Comparison of ENCODE assay signal across 23 cellular contexts in genomic region chr3:177124882-177125281, GRCh38.
DNase-seq lines count a peak whose midpoint lies in the region; ATAC-seq, FAIRE-seq and TF ChIP-seq lines count a peak whose summit lies in the region.
"Had no signal": no experiment of that assay in that cellular context is flagged by ENCODE, and none has a peak within 500 bp of the region (broad histone marks: within the 10 kb centered on the region; RNA-seq: fewer than 3 reads in every experiment).

No MANE protein-coding gene starts in this region.

- H3K4me2 ChIP-seq in GM12878 (ENCODE audit: control insufficient read depth, insufficient read depth), result no peak overlapping the region

- TF ChIP-seq EP300 in GM12878 (IDR thresholded peaks at IDR 0.05; ENCODE audit: borderline replicate concordance in 1 of 2, control insufficient read depth in 1 of 2, low read depth in 2 of 2, low read length in 2 of 2), result no peak

- peaks cover 4% of the 10 kb centered on the region for H3K9me3 Mint-ChIP-seq in activated CD8-positive, alpha-beta T cell treated with anti-CD3 and anti-CD28 coated beads for 36 hours
- H3K9me3 Mint-ChIP-seq in activated CD8-positive, alpha-beta T cell treated with anti-CD3 and anti-CD28 coated beads, Interleukin-2, amount 10 ng/mL, durations not matched to agents 7 days and 5 days (ENCODE audit: insufficient read depth), result peaks cover 24% of the 10 kb centered on the region
- peaks cover 6% of the 10 kb centered on the region for H3K9me3 Mint-ChIP-seq in Calu3 (ENCODE audit: low read depth, unreplicated experiment)

- peaks cover 83% of the 10 kb centered on the region for H3K4me1 Mint-ChIP-seq in activated CD8-positive, alpha-beta T cell treated with anti-CD3 and anti-CD28 coated beads for 36 hours (ENCODE audit: low read depth)
- H3K4me1 Mint-ChIP-seq in activated CD8-positive, alpha-beta T cell treated with anti-CD3 and anti-CD28 coated beads, Interleukin-2, amount 10 ng/mL, durations not matched to agents 7 days and 5 days (ENCODE audit: low read depth), result peaks cover 24% of the 10 kb centered on the region
- H3K4me1 Mint-ChIP-seq in Calu3 (ENCODE audit: low read depth, unreplicated experiment), result peaks cover 34% of the 10 kb centered on the region

- H2AFZ ChIP-seq in GM12878 (ENCODE audit: control insufficient read depth, low read depth, low read length), result no peak overlapping the region

- RAD21 ChIA-PET in GM12878 (lab: Charles Lee; ENCODE audit: unreplicated experiment), result no interaction called here

- CTCF ChIA-PET in activated CD8-positive, alpha-beta T cell treated with anti-CD3 and anti-CD28 coated beads for 36 hours (lab: Charles Lee), result interaction anchor here (2.0 kb wide), 1 partner anchor 71 kb away, joined by 4 read pairs; no protein-coding TSS in a partner anchor
- CTCF ChIA-PET in activated CD8-positive, alpha-beta T cell treated with anti-CD3 and anti-CD28 coated beads, Interleukin-2, amount 10 ng/mL, durations not matched to agents 7 days and 5 days (lab: Charles Lee), result interaction anchor here (1.8 kb wide), 1 partner anchor 15 kb away, joined by 6 read pairs; no protein-coding TSS in a partner anchor
- CTCF ChIA-PET in GM12878 (lab: Yijun Ruan, JAX), result no interaction called here
- CTCF ChIA-PET in Calu3 (lab: Charles Lee), result interaction anchor here (0.6 kb wide), 1 partner anchor 22 kb away, joined by 4 read pairs; no protein-coding TSS in a partner anchor

- H3K27me3 Mint-ChIP-seq in activated CD8-positive, alpha-beta T cell treated with anti-CD3 and anti-CD28 coated beads for 36 hours, result no peaks in the 10 kb centered on the region
- no peaks in the 10 kb centered on the region for H3K27me3 Mint-ChIP-seq in activated CD8-positive, alpha-beta T cell treated with anti-CD3 and anti-CD28 coated beads, Interleukin-2, amount 10 ng/mL, durations not matched to agents 7 days and 5 days (ENCODE audit: low read depth)
- H3K27me3 Mint-ChIP-seq in Calu3 (ENCODE audit: unreplicated experiment), result no peaks in the 10 kb centered on the region

- H3K27ac Mint-ChIP-seq in activated CD8-positive, alpha-beta T cell treated with anti-CD3 and anti-CD28 coated beads for 36 hours, result peak overlapping the region; percentile 47
- H3K27ac Mint-ChIP-seq in activated CD8-positive, alpha-beta T cell treated with anti-CD3 and anti-CD28 coated beads, Interleukin-2, amount 10 ng/mL, durations not matched to agents 7 days and 5 days, result no peak overlapping the region
- no peak overlapping the region for H3K27ac Mint-ChIP-seq in Calu3 (ENCODE audit: unreplicated experiment)

- no TSS peak for BruUV-seq in GM12878 (replicated peaks; lab: Mats Ljungman, UMichigan)
- BruUV-seq in Calu3 (replicated peaks; lab: Mats Ljungman, UMichigan), result no TSS peak

- peaks cover 32% of the 10 kb centered on the region for H3K36me3 Mint-ChIP-seq in activated CD8-positive, alpha-beta T cell treated with anti-CD3 and anti-CD28 coated beads for 36 hours (ENCODE audit: low read depth)
- H3K36me3 Mint-ChIP-seq in activated CD8-positive, alpha-beta T cell treated with anti-CD3 and anti-CD28 coated beads, Interleukin-2, amount 10 ng/mL, durations not matched to agents 7 days and 5 days (ENCODE audit: low read depth), result peaks cover 65% of the 10 kb centered on the region
- H3K36me3 Mint-ChIP-seq in Calu3 (ENCODE audit: insufficient read depth, unreplicated experiment), result no peaks in the 10 kb centered on the region

- TF ChIP-seq RAD21 in GM12878 (IDR thresholded peaks at IDR 0.05; ENCODE audit: insufficient read depth, low read depth, low read length), result no peak

- in situ Hi-C loops in GM12878 (cut with MboI), result no loop called here

- ATAC-seq in activated CD8-positive, alpha-beta T cell treated with anti-CD3 and anti-CD28 coated beads for 36 hours, result peak; percentile 30
- ATAC-seq in activated CD8-positive, alpha-beta T cell treated with anti-CD3 and anti-CD28 coated beads, Interleukin-2, amount 10 ng/mL, durations not matched to agents 7 days and 5 days, result no peak
- no peak for ATAC-seq in GM12878
- ATAC-seq: left lobe of liver had no signal

- SMC1A ChIA-PET in GM12878 (lab: Charles Lee; ENCODE audit: uncharacterized antibody, unreplicated experiment), result interaction anchor here (1.3 to 2.8 kb wide), 6 partner anchors 14 to 69 kb away, joined by 3 to 11 read pairs (median 5); no protein-coding TSS in a partner anchor

- no peaks in the 10 kb centered on the region for H4K20me1 ChIP-seq in GM12878 (ENCODE audit: control insufficient read depth, insufficient read depth)

- H3K4me3 ChIP-seq in GM12878, result no peak overlapping the region
- H3K4me3 ChIP-seq in muscle layer of colon (ENCODE audit: low read depth in 1 of 2, low read length in 2 of 2), result no peak overlapping the region
- H3K4me3 ChIP-seq: esophagus squamous epithelium, testis had no signal

- POLR2A ChIA-PET in activated CD8-positive, alpha-beta T cell treated with anti-CD3 and anti-CD28 coated beads for 36 hours (lab: Charles Lee), result interaction anchor here (1.9 kb wide), 1 partner anchor 26 kb away, joined by 4 read pairs; no protein-coding TSS in a partner anchor
- POLR2A ChIA-PET in activated CD8-positive, alpha-beta T cell treated with anti-CD3 and anti-CD28 coated beads, Interleukin-2, amount 10 ng/mL, durations not matched to agents 7 days and 5 days (lab: Charles Lee), result no interaction called here
- POLR2A ChIA-PET in GM12878 (lab: Charles Lee), result no interaction called here

- TF ChIP-seq POLR2A in GM12878 (IDR thresholded peaks at IDR 0.05; ENCODE audit: low read depth, low read length), result no peak

- H3K9me3 ChIP-seq in GM12878 (replicated peaks; ENCODE audit: control insufficient read depth, insufficient read depth, low read length) (peaks cover 5% of the 10 kb centered on the region), muscle layer of colon (ENCODE audit: low read length) (no peaks in the 10 kb centered on the region)
- H3K9me3 ChIP-seq: esophagus squamous epithelium, testis had no signal

- H3K27me3 ChIP-seq in GM12878 (replicated peaks in 1 of 2; ENCODE audit: control insufficient read depth in 2 of 2, insufficient read depth in 2 of 2, low read length in 1 of 2), result no peaks in the 10 kb centered on the region
- no peaks in the 10 kb centered on the region for H3K27me3 ChIP-seq in muscle layer of colon (ENCODE audit: control insufficient read depth in 1 of 2, insufficient read depth in 2 of 2, low read length in 2 of 2)
- H3K27me3 ChIP-seq: esophagus squamous epithelium, testis had no signal

- H3K4me1 ChIP-seq in GM12878 (ENCODE audit: control insufficient read depth, insufficient read depth, low read length) (no peaks in the 10 kb centered on the region), muscle layer of colon (ENCODE audit: insufficient read depth, low read length) (peaks cover 63% of the 10 kb centered on the region)
- H3K4me1 ChIP-seq: testis had no signal

- H3K36me3 ChIP-seq in GM12878 (ENCODE audit: control insufficient read depth in 2 of 2, insufficient read depth in 2 of 2, low read length in 1 of 2) (no peaks in the 10 kb centered on the region; a peak in 1 of 4 replicates), muscle layer of colon (ENCODE audit: insufficient read depth, low read length) (no peaks in the 10 kb centered on the region)
- H3K36me3 ChIP-seq: esophagus squamous epithelium had no signal

- intact Hi-C loops in activated CD8-positive, alpha-beta T cell treated with anti-CD3 and anti-CD28 coated beads for 36 hours (cut with micrococcal nuclease), result no loop called here
- intact Hi-C loops in GM12878 (cut with micrococcal nuclease; ENCODE audit: unreplicated experiment), result no loop called here
- intact Hi-C loops in Calu3 (cut with micrococcal nuclease; ENCODE audit: unreplicated experiment), result loop anchor here (5.0 kb wide), 1 partner anchor 697 kb away; no protein-coding TSS in a partner anchor

- whole genome bisulfite sequencing in GM12878 (ENCODE audit: insufficient coverage, insufficient replicate concordance, low lambda C conversion rate, missing lambda C conversion rate), result 52% methylated on average over 1 of the region's 1 CpG

- H3K9ac ChIP-seq in GM12878 (ENCODE audit: control insufficient read depth, insufficient read depth, low read length), result no peak overlapping the region
- H3K9ac ChIP-seq in muscle layer of colon (ENCODE audit: low read length), result no peak overlapping the region

- no peak for TF ChIP-seq CTCF in activated CD8-positive, alpha-beta T cell treated with anti-CD3 and anti-CD28 coated beads for 36 hours (IDR thresholded peaks at IDR 0.05)
- TF ChIP-seq CTCF in GM12878 (IDR thresholded peaks at IDR 0.05 in 2 of 3, conservative IDR thresholded peaks at IDR 0.05 in 1 of 3; ENCODE audit: control insufficient read depth in 2 of 3, extremely low read depth in 1 of 3, insufficient read depth in 1 of 3, low read depth in 3 of 3, low read length in 3 of 3), result no peak
- TF ChIP-seq CTCF in Calu3 (IDR thresholded peaks at IDR 0.05; ENCODE audit: unreplicated experiment), result no peak

- DNase-seq in activated CD8-positive, alpha-beta T cell treated with anti-CD3 and anti-CD28 coated beads for 36 hours, result no peak
- no peak for DNase-seq in activated CD8-positive, alpha-beta T cell treated with anti-CD3 and anti-CD28 coated beads, Interleukin-2, amount 10 ng/mL, durations not matched to agents 7 days and 5 days
- DNase-seq in HCEC 1CT, result peak; percentile 25
- DNase-seq in GM12878 (ENCODE audit: low read depth, low spot score), result no peak
- no peak for DNase-seq in NCI-H510A treated with DMSO at 0.1 percent for 48 hours (lab: John Stamatoyannopoulos, UW)
- no peak for DNase-seq in Calu3
- no peak for DNase-seq in ecto neural progenitor cell (ENCODE audit: low spot score)
- DNase-seq: activated CD8-positive, alpha-beta memory T cell treated with anti-CD3 and anti-CD28 coated beads, Interleukin-2, amount 50 U/mL, for 4 hours; amniotic stem cell; C1 segment of cervical spinal cord; caudate nucleus; DMS153; esophagus squamous epithelium; GF-D8; IMR-90; NCI-H187; stimulated activated CD4-positive, alpha-beta T cell treated with anti-CD3 and anti-CD28 coated beads, Interleukin-12 subunit alpha, Interleukin-12 subunit beta, amount 100 ng/mL, for 4 hours; stimulated activated CD8-positive, alpha-beta memory T cell treated with anti-CD3 and anti-CD28 coated beads, Interleukin-4, amount 100 ng/mL, for 48 hours; testis had no signal

- H3K79me2 ChIP-seq in GM12878 (ENCODE audit: control insufficient read depth, insufficient read depth, low read length), result peaks cover 66% of the 10 kb centered on the region

- FAIRE-seq in GM12878 (lab: Jason Lieb, UNC), result no peak
- FAIRE-seq: A204.1, RCC 7860 had no signal

- H3K4me3 Mint-ChIP-seq in activated CD8-positive, alpha-beta T cell treated with anti-CD3 and anti-CD28 coated beads for 36 hours, result no peak overlapping the region
- no peak overlapping the region for H3K4me3 Mint-ChIP-seq in activated CD8-positive, alpha-beta T cell treated with anti-CD3 and anti-CD28 coated beads, Interleukin-2, amount 10 ng/mL, durations not matched to agents 7 days and 5 days
- no peak overlapping the region for H3K4me3 Mint-ChIP-seq in Calu3 (ENCODE audit: low read depth, unreplicated experiment)

- H3K27ac ChIP-seq in GM12878 (ENCODE audit: control insufficient read depth, insufficient read depth) (no peak overlapping the region), muscle layer of colon (ENCODE audit: low read depth, low read length) (peak overlapping the region; percentile 1)
- H3K27ac ChIP-seq: esophagus squamous epithelium, testis had no signal

TF ChIP-seq in GM12878, 131 proteins besides CTCF, POLR2A, EP300 and RAD21:
- TF ChIP-seq CREB1 (IDR thresholded peaks at IDR 0.05; ENCODE audit: low read depth), result no peak
- TF ChIP-seq JUNB (IDR thresholded peaks at IDR 0.05), result 0 out of 2 replicates have a peak, but pooled peaks have one; percentile 19
